ENCODE assay signal across 8 cellular contexts in the genomic region with DNA sequence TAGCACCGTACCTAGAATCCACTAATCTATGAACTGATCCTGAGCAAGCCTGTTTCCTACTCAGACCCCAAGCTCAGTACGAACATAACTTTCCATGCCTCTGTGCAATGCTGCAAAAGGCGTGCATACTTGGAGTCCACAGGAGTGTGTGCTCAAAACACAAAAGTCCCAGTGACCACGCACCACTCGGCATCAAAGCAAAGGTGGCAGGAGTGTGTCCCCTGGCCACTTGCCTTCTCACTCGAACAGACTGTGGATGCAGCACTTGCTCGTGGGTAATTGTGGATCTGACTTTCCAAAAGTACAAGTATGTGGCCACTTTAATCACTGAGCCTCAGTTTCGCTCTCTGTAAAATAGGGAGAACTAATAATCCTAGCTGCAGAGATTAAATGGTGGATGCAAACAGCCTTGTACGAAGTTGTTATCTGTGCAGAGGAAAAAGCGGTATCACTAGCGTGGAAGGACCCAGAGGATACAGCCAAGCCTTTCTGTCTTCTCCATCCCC. TPM values are rescaled to one million over a fixed set of nuclear protein-coding genes. Genes with fewer than 3 reads are reported as not detected.
A peak's percentile ranks its signal among the peaks of the same experiment; 100 is the strongest.
DNase-seq lines count a peak whose midpoint lies in the region; ATAC-seq, FAIRE-seq and TF ChIP-seq lines count a peak whose summit lies in the region.

No MANE protein-coding gene starts in this region.

- FAIRE-seq in small intestine (lab: Jason Lieb, UNC) (no peak), D721Med (lab: Jason Lieb, UNC) (no peak)

- H3K36me3 ChIP-seq in HAP-1 (replicated peaks) (no peaks in the 10 kb centered on the region), hepatocyte (replicated peaks; ENCODE audit: insufficient read depth, low read depth) (no peaks in the 10 kb centered on the region), small intestine (ENCODE audit: control insufficient read depth in 2 of 2, insufficient read depth in 2 of 2, low read length in 2 of 2) (no peaks in the 10 kb centered on the region)

- no peak for TF ChIP-seq CTCF in hepatocyte (IDR thresholded peaks at IDR 0.05; ENCODE audit: poor library complexity)
- TF ChIP-seq CTCF in D721Med (IDR thresholded peaks at IDR 0.05; ENCODE audit: insufficient read depth, missing control alignments), result no peak

- CTCF ChIA-PET in activated CD4-positive, alpha-beta memory T cell treated with anti-CD3 and anti-CD28 coated beads, Interleukin-2, amount 10 ng/mL, durations not matched to agents 7 days and 5 days (lab: Charles Lee), result interaction anchor here (0.7 to 3.6 kb wide), 13 partner anchors 22 to 244 kb away, joined by 3 to 43 read pairs (median 6); no protein-coding TSS in a partner anchor

- H3K27me3 ChIP-seq in HAP-1 (ENCODE audit: low read depth) (no peaks in the 10 kb centered on the region), hepatocyte (no peaks in the 10 kb centered on the region), small intestine (ENCODE audit: control insufficient read depth in 2 of 2, insufficient read depth in 2 of 2, low read length in 2 of 2) (no peaks in the 10 kb centered on the region)

- no peaks in the 10 kb centered on the region for H3K9me2 ChIP-seq in hepatocyte (replicated peaks; ENCODE audit: insufficient read depth)

- DNase-seq in HAP-1 (ENCODE audit: low spot score in 2 of 2) (no peak), hepatocyte (ENCODE audit: low spot score) (no peak), small intestine (no peak), D721Med (ENCODE audit: insufficient read length, low spot score) (no peak), SW 1271 (lab: John Stamatoyannopoulos, UW) (no peak)
- no peak for DNase-seq in activated CD4-positive, alpha-beta memory T cell treated with anti-CD3 and anti-CD28 coated beads, Interleukin-2, amount 10 ng/mL, durations not matched to agents 7 days and 5 days
- DNase-seq in activated CD4-positive, alpha-beta T cell treated with anti-CD3 and anti-CD28 coated beads for 48 hours, result no peak

- H3K4me1 ChIP-seq in HAP-1 (peaks cover 9% of the 10 kb centered on the region), hepatocyte (ENCODE audit: insufficient read depth) (peaks cover 12% of the 10 kb centered on the region), small intestine (ENCODE audit: control insufficient read depth in 2 of 2, insufficient read depth in 1 of 2, low read depth in 1 of 2, low read length in 1 of 2) (peaks cover 6 to 7% of the 10 kb centered on the region in 2 donors)

- ATAC-seq in HG02623 (IDR thresholded peaks at IDR 0.05; ENCODE audit: unreplicated experiment), result no peak

- H3K4me2 ChIP-seq in hepatocyte, result peak overlapping the region; percentile 83

- H3K36me3 Mint-ChIP-seq in activated CD4-positive, alpha-beta memory T cell treated with anti-CD3 and anti-CD28 coated beads, Interleukin-2, amount 10 ng/mL, durations not matched to agents 7 days and 5 days (ENCODE audit: low read depth), result peaks cover 16% of the 10 kb centered on the region

- 47% methylated on average over 11 of the region's 11 CpGs for WGBS in hepatocyte (ENCODE audit: low lambda C conversion rate, missing lambda C conversion rate)
- WGBS in small intestine, 3 donors, result 40 to 42% (median 41%) methylated on average over 11 of the region's 11 CpGs

- peak overlapping the region; percentile 65 for H2AFZ ChIP-seq in hepatocyte

- no peaks in the 10 kb centered on the region for H3K9me3 ChIP-seq in HAP-1
- H3K9me3 ChIP-seq in hepatocyte (ENCODE audit: low read depth), result no peaks in the 10 kb centered on the region
- no peaks in the 10 kb centered on the region for H3K9me3 ChIP-seq in small intestine (ENCODE audit: control insufficient read depth, low read depth)

- H3K27me3 Mint-ChIP-seq in activated CD4-positive, alpha-beta memory T cell treated with anti-CD3 and anti-CD28 coated beads, Interleukin-2, amount 10 ng/mL, durations not matched to agents 7 days and 5 days, result no peaks in the 10 kb centered on the region

- peak overlapping the region; percentile 99 for H3K27ac Mint-ChIP-seq in activated CD4-positive, alpha-beta memory T cell treated with anti-CD3 and anti-CD28 coated beads, Interleukin-2, amount 10 ng/mL, durations not matched to agents 7 days and 5 days

- POLR2A ChIA-PET in activated CD4-positive, alpha-beta memory T cell treated with anti-CD3 and anti-CD28 coated beads, Interleukin-2, amount 10 ng/mL, durations not matched to agents 7 days and 5 days (lab: Charles Lee), result interaction anchor here (0.6 to 4.6 kb wide), 29 partner anchors 7 to 224 kb away, joined by 3 to 44 read pairs (median 6); no protein-coding TSS in a partner anchor

- no peaks in the 10 kb centered on the region for H4K20me1 ChIP-seq in hepatocyte (ENCODE audit: insufficient read depth, poor library complexity, severe bottlenecking)

- H3K4me3 ChIP-seq in HAP-1 (peak overlapping the region; percentile 53), hepatocyte (peak overlapping the region; percentile 46), small intestine (ENCODE audit: low read depth in 1 of 2, low read length in 2 of 2) (peak overlapping the region; percentile 32 to 63)

- H3K79me2 ChIP-seq in hepatocyte, result peaks cover 18% of the 10 kb centered on the region

- in situ Hi-C loops in HAP-1 (cut with MboI; ENCODE audit: low sequenced_read_pairs), result no loop called here

- peak overlapping the region; percentile 95 for H3K4me3 Mint-ChIP-seq in activated CD4-positive, alpha-beta memory T cell treated with anti-CD3 and anti-CD28 coated beads, Interleukin-2, amount 10 ng/mL, durations not matched to agents 7 days and 5 days

- H3K9me3 Mint-ChIP-seq in activated CD4-positive, alpha-beta memory T cell treated with anti-CD3 and anti-CD28 coated beads, Interleukin-2, amount 10 ng/mL, durations not matched to agents 7 days and 5 days, result no peaks in the 10 kb centered on the region

- H3K27ac ChIP-seq in hepatocyte (peak overlapping the region; percentile 97), small intestine (ENCODE audit: low read depth in 1 of 2, low read length in 1 of 2) (peak overlapping the region; percentile 95 to 96)

- H3K4me1 Mint-ChIP-seq in activated CD4-positive, alpha-beta memory T cell treated with anti-CD3 and anti-CD28 coated beads, Interleukin-2, amount 10 ng/mL, durations not matched to agents 7 days and 5 days, result peaks cover 63% of the 10 kb centered on the region

RNA-seq across cellular contexts. Expression of gene KDM8, which starts 0.3 kb away (rescaled TPM):
- 10 to 100 TPM; 12.7 to 14.3 TPM for total RNA-seq in activated CD4-positive, alpha-beta memory T cell treated with anti-CD3 and anti-CD28 coated beads, Interleukin-2, amount 10 ng/mL, durations not matched to agents 7 days and 5 days
- total RNA-seq in hepatocyte, result 7.2 and 11.5 TPM in 2 replicates
- 5.6 and 9.7 TPM in 2 replicates for polyA plus RNA-seq in hepatocyte
- 100 to 1,000 TPM in 1 of 3 donors, 10 to 100 TPM in 1, 1 to 10 TPM in 1; 8.7 to 117 (median 67.6) TPM for polyA plus RNA-seq in small intestine
